ENCODE assay signal across 16 cellular contexts in the genomic region with DNA sequence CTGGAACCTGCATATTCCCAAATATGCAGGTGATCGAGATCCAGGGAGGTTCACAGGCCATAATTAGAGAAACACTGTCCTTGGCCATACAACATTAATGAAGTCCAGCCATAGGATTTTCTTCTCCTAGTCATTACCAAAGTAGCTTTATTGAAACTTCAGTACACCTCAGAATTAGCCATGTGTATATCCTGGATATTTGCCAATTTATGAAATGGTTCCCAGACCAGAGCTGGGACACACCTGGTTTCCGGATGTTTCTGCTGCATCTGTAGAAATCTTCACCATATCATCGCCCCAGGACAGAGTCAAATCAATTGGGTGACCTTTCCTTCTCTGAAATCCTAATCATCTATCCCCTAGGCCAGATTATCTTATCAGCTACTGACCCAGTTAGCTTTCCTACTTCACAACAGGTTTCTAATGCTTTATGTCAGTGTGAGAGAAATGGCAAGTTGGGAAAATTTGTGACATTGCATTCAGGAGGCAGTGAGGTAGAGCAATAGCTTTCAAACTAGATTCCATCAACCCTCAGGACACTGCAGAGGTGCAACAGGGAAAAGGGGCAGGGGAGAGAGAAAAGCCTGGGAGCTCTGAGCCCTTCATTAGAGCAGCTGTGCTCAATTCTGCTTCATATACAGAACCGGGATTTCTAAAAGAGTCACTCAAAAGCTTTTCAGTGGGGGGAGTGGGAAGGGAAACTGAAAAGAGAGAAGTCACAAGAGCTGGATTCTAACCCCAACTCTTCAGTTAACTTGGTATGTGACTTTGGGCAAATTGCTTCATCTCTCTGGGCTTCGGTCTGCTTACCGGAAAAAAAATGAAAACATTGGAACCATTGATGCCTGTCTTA.
DNase-seq lines count a peak whose midpoint lies in the region; ATAC-seq and TF ChIP-seq lines count a peak whose summit lies in the region.
"Had no signal": no experiment of that assay in that cellular context is flagged by ENCODE, and none has a peak within 500 bp of the region (broad histone marks: within the 10 kb centered on the region; RNA-seq: fewer than 3 reads in every experiment).

No MANE protein-coding gene starts in this region.

- H3K36me3 ChIP-seq in ovary, result no peaks in the 10 kb centered on the region
- H3K36me3 ChIP-seq: lower lobe of right lung had no signal

- no peaks in the 10 kb centered on the region for H3K27me3 ChIP-seq in ovary
- H3K27me3 ChIP-seq: hepatocyte had no signal

- no peak overlapping the region for H3K27ac Mint-ChIP-seq in memory B cell
- H3K27ac Mint-ChIP-seq: activated CD4-positive, alpha-beta T cell treated with anti-CD3 and anti-CD28 coated beads, Interleukin-2, amount 10 ng/mL, durations not matched to agents 24 days and 14 days had no signal

- H3K4me1 ChIP-seq in ovary (ENCODE audit: insufficient read depth), result no peaks in the 10 kb centered on the region

- H3K9me3 Mint-ChIP-seq in memory B cell, result no peaks in the 10 kb centered on the region
- H3K9me3 Mint-ChIP-seq: activated CD4-positive, alpha-beta T cell treated with anti-CD3 and anti-CD28 coated beads, Interleukin-2, amount 10 ng/mL, durations not matched to agents 24 days and 14 days had no signal

- no peak for TF ChIP-seq CTCF in ovary (IDR thresholded peaks at IDR 0.05)

- ATAC-seq in GM18907 (IDR thresholded peaks at IDR 0.05; ENCODE audit: unreplicated experiment) (peak; percentile 32), HG02571 (IDR thresholded peaks at IDR 0.05; ENCODE audit: unreplicated experiment) (peak; percentile 35), HG03520 (IDR thresholded peaks at IDR 0.05; ENCODE audit: unreplicated experiment) (peak; percentile 30), memory B cell (ENCODE audit: low read depth) (peak; percentile 22)

- H3K4me3 ChIP-seq in ovary, result no peak overlapping the region
- H3K4me3 ChIP-seq: hepatocyte, lower lobe of right lung had no signal

- peaks cover 4% of the 10 kb centered on the region for H3K27me3 Mint-ChIP-seq in memory B cell

- no peaks in the 10 kb centered on the region for H3K36me3 Mint-ChIP-seq in memory B cell

- H3K9me3 ChIP-seq in ovary, result no peaks in the 10 kb centered on the region
- H3K9me3 ChIP-seq: lower lobe of right lung had no signal

- H3K4me3 Mint-ChIP-seq in memory B cell, result no peak overlapping the region
- H3K4me3 Mint-ChIP-seq: activated CD4-positive, alpha-beta T cell treated with anti-CD3 and anti-CD28 coated beads, Interleukin-2, amount 10 ng/mL, durations not matched to agents 24 days and 14 days had no signal

- no peak for DNase-seq in memory B cell (ENCODE audit: low spot score in 2 of 2)
- no peak for DNase-seq in NCI-H2171 treated with DMSO at 0.1 percent for 48 hours (lab: John Stamatoyannopoulos, UW)
- DNase-seq in ovary, result no peak
- DNase-seq in germinal center (ENCODE audit: low spot score), result no peak
- no peak for DNase-seq in NCI-H128 (lab: John Stamatoyannopoulos, UW; ENCODE audit: unreplicated experiment)
- DNase-seq: activated CD4-positive, alpha-beta T cell treated with anti-CD3 and anti-CD28 coated beads, Interleukin-2, amount 10 ng/mL, durations not matched to agents 24 days and 14 days; activated naive CD4-positive, alpha-beta T cell; lower lobe of right lung; NCI-H524 treated with DMSO at 0.1 percent for 48 hours; stimulated activated CD4-positive, alpha-beta T cell treated with anti-CD3 and anti-CD28 coated beads, Interleukin-15, amount 100 ng/mL, for 24 hours had no signal

- peaks cover 11% of the 10 kb centered on the region for H3K4me1 Mint-ChIP-seq in memory B cell

- no peak overlapping the region for H3K27ac ChIP-seq in ovary
- H3K27ac ChIP-seq: C4-2B, epithelial cell of prostate, hepatocyte, lower lobe of right lung had no signal

- 80 to 87% (median 81%) methylated on average over 6 of the region's 6 CpGs for WGBS in ovary, 3 donors

- no peak for TF ChIP-seq POLR2A in ovary (IDR thresholded peaks at IDR 0.05)

- TF ChIP-seq EP300 in ovary (IDR thresholded peaks at IDR 0.05), result no peak

- intact Hi-C loops in ovary (cut with DNase I), result no loop called here
